ENCODE assay signal across 20 cellular contexts in genomic region chr4:106034751-106035150, GRCh38.
"Had no signal": no experiment of that assay in that cellular context is flagged by ENCODE, and none has a peak within 500 bp of the region (broad histone marks: within the 10 kb centered on the region; RNA-seq: fewer than 3 reads in every experiment).

No MANE protein-coding gene starts in this region.

- H3K27me3 Mint-ChIP-seq: progenitor cell of endocrine pancreas had no signal

- H3K9me3 ChIP-seq: esophagus squamous epithelium, suprapubic skin, vagina had no signal

- H3K36me3 Mint-ChIP-seq: activated CD8-positive, alpha-beta memory T cell treated with anti-CD3 and anti-CD28 coated beads, Interleukin-2, amount 10 ng/mL, durations not matched to agents 7 days and 5 days had no signal

- H3K4me3 Mint-ChIP-seq: activated B cell treated with CpG ODN at 0.5 μM for 24 hours; activated CD4-positive, alpha-beta memory T cell treated with anti-CD3 and anti-CD28 coated beads, Interleukin-2, amount 10 ng/mL, durations not matched to agents 7 days and 5 days; activated CD8-positive, alpha-beta memory T cell treated with anti-CD3 and anti-CD28 coated beads, Interleukin-2, amount 10 ng/mL, durations not matched to agents 7 days and 5 days; activated naive CD8-positive, alpha-beta T cell; neural crest cell; stimulated activated naive CD8-positive, alpha-beta T cell treated with anti-CD3 and anti-CD28 coated beads, Interleukin-15, amount 100 ng/mL, for 72 hours; T-helper 2 cell treated with Interferon-gamma antibody and Interleukin-4, amounts not matched to agents 5 μg/mL and 100 μg/mL, for 36 hours had no signal

- H3K27ac ChIP-seq: esophagus squamous epithelium, suprapubic skin, vagina had no signal

- H3K9me3 Mint-ChIP-seq: activated CD4-positive, alpha-beta memory T cell treated with anti-CD3 and anti-CD28 coated beads, Interleukin-2, amount 10 ng/mL, durations not matched to agents 7 days and 5 days had no signal

- DNase-seq: activated B cell treated with CpG ODN at 0.5 μM for 24 hours; activated CD4-positive, alpha-beta memory T cell treated with anti-CD3 and anti-CD28 coated beads, Interleukin-2, amount 10 ng/mL, durations not matched to agents 7 days and 5 days; activated CD4-positive, alpha-beta T cell treated with anti-CD3 and anti-CD28 coated beads for 48 hours; activated CD8-positive, alpha-beta memory T cell treated with anti-CD3 and anti-CD28 coated beads, Interleukin-2, amount 10 ng/mL, durations not matched to agents 7 days and 5 days; dermis blood vessel endothelial cell; effector memory CD4-positive, alpha-beta T cell; esophagus squamous epithelium; midbrain; right cardiac atrium; small intestine; stimulated activated CD4-positive, alpha-beta T cell treated with anti-CD3 and anti-CD28 coated beads, Interleukin-4, amount 100 ng/mL, for 1 hour; stimulated activated naive CD8-positive, alpha-beta T cell treated with anti-CD3 and anti-CD28 coated beads, Interleukin-15, amount 100 ng/mL, for 72 hours; trophoblast cell had no signal

- H3K27me3 ChIP-seq: suprapubic skin, vagina had no signal

- H3K27ac Mint-ChIP-seq: activated B cell treated with CpG ODN at 0.5 μM for 24 hours; activated CD4-positive, alpha-beta memory T cell treated with anti-CD3 and anti-CD28 coated beads, Interleukin-2, amount 10 ng/mL, durations not matched to agents 7 days and 5 days; activated CD8-positive, alpha-beta memory T cell treated with anti-CD3 and anti-CD28 coated beads, Interleukin-2, amount 10 ng/mL, durations not matched to agents 7 days and 5 days; activated naive CD8-positive, alpha-beta T cell; progenitor cell of endocrine pancreas; stimulated activated naive CD8-positive, alpha-beta T cell treated with anti-CD3 and anti-CD28 coated beads, Interleukin-15, amount 100 ng/mL, for 72 hours; T-helper 2 cell treated with Interferon-gamma antibody and Interleukin-4, amounts not matched to agents 5 μg/mL and 100 μg/mL, for 36 hours had no signal

- H3K4me3 ChIP-seq: esophagus squamous epithelium, lung, suprapubic skin, vagina had no signal

- H3K4me1 ChIP-seq: suprapubic skin, vagina had no signal

- H3K36me3 ChIP-seq: esophagus squamous epithelium, suprapubic skin, vagina had no signal

- ATAC-seq: activated CD8-positive, alpha-beta memory T cell treated with anti-CD3 and anti-CD28 coated beads, Interleukin-2, amount 10 ng/mL, durations not matched to agents 7 days and 5 days; right cardiac atrium; stimulated activated naive CD8-positive, alpha-beta T cell treated with anti-CD3 and anti-CD28 coated beads, Interleukin-15, amount 100 ng/mL, for 72 hours had no signal

- H3K4me1 Mint-ChIP-seq: activated B cell treated with CpG ODN at 0.5 μM for 24 hours; activated CD4-positive, alpha-beta memory T cell treated with anti-CD3 and anti-CD28 coated beads, Interleukin-2, amount 10 ng/mL, durations not matched to agents 7 days and 5 days; activated CD8-positive, alpha-beta memory T cell treated with anti-CD3 and anti-CD28 coated beads, Interleukin-2, amount 10 ng/mL, durations not matched to agents 7 days and 5 days; stimulated activated naive CD8-positive, alpha-beta T cell treated with anti-CD3 and anti-CD28 coated beads, Interleukin-15, amount 100 ng/mL, for 72 hours had no signal
